In genomic region chr9:136133191-136133958, GRCh38 we compare ENCODE assay signal across 1 cellular context.
A peak's percentile ranks its signal among the peaks of the same experiment; 100 is the strongest.
TF ChIP-seq lines count a peak whose summit lies in the region.

No MANE protein-coding gene starts in this region.

TF ChIP-seq in HEK293, 187 proteins besides CTCF, POLR2A, EP300 and RAD21 (continued from another document and continues in another):
- TF ChIP-seq ZNF280D (tag by site-specific recombination; IDR thresholded peaks at IDR 0.05) (no peak), ZNF561 (tag by site-specific recombination; IDR thresholded peaks at IDR 0.05; ENCODE audit: borderline replicate concordance) (no peak), ZNF16 (tag by site-specific recombination; IDR thresholded peaks at IDR 0.05; ENCODE audit: low read depth) (no peak), ZBTB48 (tag by site-specific recombination; IDR thresholded peaks at IDR 0.05) (peak; percentile 65), ZNF2 (tag by site-specific recombination; IDR thresholded peaks at IDR 0.05) (peak; percentile 71), ZNF121 (tag by site-specific recombination; IDR thresholded peaks at IDR 0.05) (no peak), ZNF623 (tag by site-specific recombination; IDR thresholded peaks at IDR 0.05) (no peak), ZNF311 (tag by site-specific recombination; IDR thresholded peaks at IDR 0.05; ENCODE audit: borderline replicate concordance) (no peak), ZNF654 (tag by site-specific recombination; IDR thresholded peaks at IDR 0.05; ENCODE audit: low read depth) (no peak), ZNF133 (tag by site-specific recombination; IDR thresholded peaks at IDR 0.05) (no peak), ZNF391 (tag by site-specific recombination; IDR thresholded peaks at IDR 0.05; ENCODE audit: borderline replicate concordance, low read depth) (no peak), MEIS1 (CRISPR knock-in tag; IDR thresholded peaks at IDR 0.05; ENCODE audit: borderline replicate concordance) (no peak), ZNF837 (tag by site-specific recombination; IDR thresholded peaks at IDR 0.05) (no peak), ZNF114 (tag by site-specific recombination; IDR thresholded peaks at IDR 0.05) (no peak), ZSCAN30 (tag by site-specific recombination; IDR thresholded peaks at IDR 0.05) (peak; percentile 71), PRDM10 (tag by site-specific recombination; IDR thresholded peaks at IDR 0.05) (peak; percentile 12; the same call in 1 of the 2 replicates), YY2 (tag by site-specific recombination; IDR thresholded peaks at IDR 0.05) (no peak), REPIN1 (tag by site-specific recombination; IDR thresholded peaks at IDR 0.05; ENCODE audit: low read depth) (no peak), ZNF335 (tag by site-specific recombination; conservative IDR thresholded peaks at IDR 0.05) (peak; percentile 73), ZNF157 (tag by site-specific recombination; IDR thresholded peaks at IDR 0.05) (no peak), PBX3 (CRISPR knock-in tag; IDR thresholded peaks at IDR 0.05) (no peak), ZNF426 (tag by site-specific recombination; IDR thresholded peaks at IDR 0.05) (no peak), ZNF529 (tag by site-specific recombination; IDR thresholded peaks at IDR 0.05; ENCODE audit: insufficient replicate concordance) (no peak), KLF7 (tag by site-specific recombination; IDR thresholded peaks at IDR 0.05; ENCODE audit: borderline replicate concordance) (peak; percentile 24; the same call in 1 of the 2 replicates), ZNF174 (tag by site-specific recombination; IDR thresholded peaks at IDR 0.05) (no peak), ZIC2 (tag by site-specific recombination; IDR thresholded peaks at IDR 0.05) (0 out of 2 replicates have a peak, but pooled peaks have one; percentile 12), ZNF621 (tag by site-specific recombination; IDR thresholded peaks at IDR 0.05) (no peak), FEZF1 (tag by site-specific recombination; IDR thresholded peaks at IDR 0.05) (no peak)
- TF ChIP-seq, protein P1, sequence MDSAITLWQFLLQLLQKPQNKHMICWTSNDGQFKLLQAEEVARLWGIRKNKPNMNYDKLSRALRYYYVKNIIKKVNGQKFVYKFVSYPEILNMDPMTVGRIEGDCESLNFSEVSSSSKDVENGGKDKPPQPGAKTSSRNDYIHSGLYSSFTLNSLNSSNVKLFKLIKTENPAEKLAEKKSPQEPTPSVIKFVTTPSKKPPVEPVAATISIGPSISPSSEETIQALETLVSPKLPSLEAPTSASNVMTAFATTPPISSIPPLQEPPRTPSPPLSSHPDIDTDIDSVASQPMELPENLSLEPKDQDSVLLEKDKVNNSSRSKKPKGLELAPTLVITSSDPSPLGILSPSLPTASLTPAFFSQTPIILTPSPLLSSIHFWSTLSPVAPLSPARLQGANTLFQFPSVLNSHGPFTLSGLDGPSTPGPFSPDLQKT (IDR thresholded peaks at IDR 0.05; ENCODE audit: borderline replicate concordance, low read depth, low read length): no peak
- TF ChIP-seq, protein P2, sequence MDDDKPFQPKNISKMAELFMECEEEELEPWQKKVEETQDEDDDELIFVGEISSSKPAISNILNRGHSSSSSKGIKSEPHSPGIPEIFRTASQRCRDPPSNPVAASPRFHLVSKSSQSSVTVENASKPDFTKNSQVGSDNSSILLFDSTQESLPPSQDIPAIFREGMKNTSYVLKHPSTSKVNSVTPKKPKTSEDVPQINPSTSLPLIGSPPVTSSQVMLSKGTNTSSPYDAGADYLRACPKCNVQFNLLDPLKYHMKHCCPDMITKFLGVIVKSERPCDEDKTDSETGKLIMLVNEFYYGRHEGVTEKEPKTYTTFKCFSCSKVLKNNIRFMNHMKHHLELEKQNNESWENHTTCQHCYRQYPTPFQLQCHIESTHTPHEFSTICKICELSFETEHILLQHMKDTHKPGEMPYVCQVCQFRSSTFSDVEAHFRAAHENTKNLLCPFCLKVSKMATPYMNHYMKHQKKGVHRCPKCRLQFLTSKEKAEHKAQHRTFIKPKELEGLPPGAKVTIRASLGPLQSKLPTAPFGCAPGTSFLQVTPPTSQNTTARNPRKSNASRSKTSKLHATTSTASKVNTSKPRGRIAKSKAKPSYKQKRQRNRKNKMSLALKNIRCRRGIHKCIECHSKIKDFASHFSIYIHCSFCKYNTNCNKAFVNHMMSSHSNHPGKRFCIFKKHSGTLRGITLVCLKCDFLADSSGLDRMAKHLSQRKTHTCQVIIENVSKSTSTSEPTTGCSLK (tag by site-specific recombination; IDR thresholded peaks at IDR 0.05): no peak
- TF ChIP-seq, protein P3, sequence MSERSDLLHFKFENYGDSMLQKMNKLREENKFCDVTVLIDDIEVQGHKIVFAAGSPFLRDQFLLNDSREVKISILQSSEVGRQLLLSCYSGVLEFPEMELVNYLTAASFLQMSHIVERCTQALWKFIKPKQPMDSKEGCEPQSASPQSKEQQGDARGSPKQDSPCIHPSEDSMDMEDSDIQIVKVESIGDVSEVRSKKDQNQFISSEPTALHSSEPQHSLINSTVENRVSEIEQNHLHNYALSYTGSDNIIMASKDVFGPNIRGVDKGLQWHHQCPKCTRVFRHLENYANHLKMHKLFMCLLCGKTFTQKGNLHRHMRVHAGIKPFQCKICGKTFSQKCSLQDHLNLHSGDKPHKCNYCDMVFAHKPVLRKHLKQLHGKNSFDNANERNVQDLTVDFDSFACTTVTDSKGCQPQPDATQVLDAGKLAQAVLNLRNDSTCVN (tag by site-specific recombination; optimal IDR thresholded peaks at IDR 0.05): peak; percentile 85
- TF ChIP-seq, protein P4, sequence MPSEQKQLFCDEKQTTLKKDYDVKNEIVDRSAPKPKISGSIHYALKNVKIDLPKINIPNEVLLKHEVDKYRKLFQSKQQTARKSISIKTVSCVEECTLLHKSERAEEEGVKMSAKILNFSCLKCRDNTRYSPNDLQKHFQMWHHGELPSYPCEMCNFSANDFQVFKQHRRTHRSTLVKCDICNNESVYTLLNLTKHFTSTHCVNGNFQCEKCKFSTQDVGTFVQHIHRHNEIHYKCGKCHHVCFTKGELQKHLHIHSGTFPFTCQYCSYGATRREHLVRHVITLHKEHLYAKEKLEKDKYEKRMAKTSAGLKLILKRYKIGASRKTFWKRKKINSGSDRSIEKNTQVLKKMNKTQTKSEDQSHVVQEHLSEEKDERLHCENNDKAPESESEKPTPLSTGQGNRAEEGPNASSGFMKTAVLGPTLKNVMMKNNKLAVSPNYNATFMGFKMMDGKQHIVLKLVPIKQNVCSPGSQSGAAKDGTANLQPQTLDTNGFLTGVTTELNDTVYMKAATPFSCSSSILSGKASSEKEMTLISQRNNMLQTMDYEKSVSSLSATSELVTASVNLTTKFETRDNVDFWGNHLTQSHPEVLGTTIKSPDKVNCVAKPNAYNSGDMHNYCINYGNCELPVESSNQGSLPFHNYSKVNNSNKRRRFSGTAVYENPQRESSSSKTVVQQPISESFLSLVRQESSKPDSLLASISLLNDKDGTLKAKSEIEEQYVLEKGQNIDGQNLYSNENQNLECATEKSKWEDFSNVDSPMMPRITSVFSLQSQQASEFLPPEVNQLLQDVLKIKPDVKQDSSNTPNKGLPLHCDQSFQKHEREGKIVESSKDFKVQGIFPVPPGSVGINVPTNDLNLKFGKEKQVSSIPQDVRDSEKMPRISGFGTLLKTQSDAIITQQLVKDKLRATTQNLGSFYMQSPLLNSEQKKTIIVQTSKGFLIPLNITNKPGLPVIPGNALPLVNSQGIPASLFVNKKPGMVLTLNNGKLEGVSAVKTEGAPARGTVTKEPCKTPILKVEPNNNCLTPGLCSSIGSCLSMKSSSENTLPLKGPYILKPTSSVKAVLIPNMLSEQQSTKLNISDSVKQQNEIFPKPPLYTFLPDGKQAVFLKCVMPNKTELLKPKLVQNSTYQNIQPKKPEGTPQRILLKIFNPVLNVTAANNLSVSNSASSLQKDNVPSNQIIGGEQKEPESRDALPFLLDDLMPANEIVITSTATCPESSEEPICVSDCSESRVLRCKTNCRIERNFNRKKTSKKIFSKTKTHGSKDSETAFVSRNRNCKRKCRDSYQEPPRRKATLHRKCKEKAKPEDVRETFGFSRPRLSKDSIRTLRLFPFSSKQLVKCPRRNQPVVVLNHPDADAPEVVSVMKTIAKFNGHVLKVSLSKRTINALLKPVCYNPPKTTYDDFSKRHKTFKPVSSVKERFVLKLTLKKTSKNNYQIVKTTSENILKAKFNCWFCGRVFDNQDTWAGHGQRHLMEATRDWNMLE (tag by site-specific recombination; conservative IDR thresholded peaks at IDR 0.05; ENCODE audit: low read depth): no peak
- TF ChIP-seq, protein P5, sequence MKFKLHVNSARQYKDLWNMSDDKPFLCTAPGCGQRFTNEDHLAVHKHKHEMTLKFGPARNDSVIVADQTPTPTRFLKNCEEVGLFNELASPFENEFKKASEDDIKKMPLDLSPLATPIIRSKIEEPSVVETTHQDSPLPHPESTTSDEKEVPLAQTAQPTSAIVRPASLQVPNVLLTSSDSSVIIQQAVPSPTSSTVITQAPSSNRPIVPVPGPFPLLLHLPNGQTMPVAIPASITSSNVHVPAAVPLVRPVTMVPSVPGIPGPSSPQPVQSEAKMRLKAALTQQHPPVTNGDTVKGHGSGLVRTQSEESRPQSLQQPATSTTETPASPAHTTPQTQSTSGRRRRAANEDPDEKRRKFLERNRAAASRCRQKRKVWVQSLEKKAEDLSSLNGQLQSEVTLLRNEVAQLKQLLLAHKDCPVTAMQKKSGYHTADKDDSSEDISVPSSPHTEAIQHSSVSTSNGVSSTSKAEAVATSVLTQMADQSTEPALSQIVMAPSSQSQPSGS (tag by site-specific recombination; IDR thresholded peaks at IDR 0.05; ENCODE audit: low read depth): no peak
- TF ChIP-seq, protein P6, sequence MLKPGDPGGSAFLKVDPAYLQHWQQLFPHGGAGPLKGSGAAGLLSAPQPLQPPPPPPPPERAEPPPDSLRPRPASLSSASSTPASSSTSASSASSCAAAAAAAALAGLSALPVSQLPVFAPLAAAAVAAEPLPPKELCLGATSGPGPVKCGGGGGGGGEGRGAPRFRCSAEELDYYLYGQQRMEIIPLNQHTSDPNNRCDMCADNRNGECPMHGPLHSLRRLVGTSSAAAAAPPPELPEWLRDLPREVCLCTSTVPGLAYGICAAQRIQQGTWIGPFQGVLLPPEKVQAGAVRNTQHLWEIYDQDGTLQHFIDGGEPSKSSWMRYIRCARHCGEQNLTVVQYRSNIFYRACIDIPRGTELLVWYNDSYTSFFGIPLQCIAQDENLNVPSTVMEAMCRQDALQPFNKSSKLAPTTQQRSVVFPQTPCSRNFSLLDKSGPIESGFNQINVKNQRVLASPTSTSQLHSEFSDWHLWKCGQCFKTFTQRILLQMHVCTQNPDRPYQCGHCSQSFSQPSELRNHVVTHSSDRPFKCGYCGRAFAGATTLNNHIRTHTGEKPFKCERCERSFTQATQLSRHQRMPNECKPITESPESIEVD (tag by site-specific recombination; IDR thresholded peaks at IDR 0.05): no peak
